ENCODE assay signal across 12 cellular contexts in genomic region chr19:40896843-40897789, GRCh38. TPM values are rescaled to one million over a fixed set of nuclear protein-coding genes. Genes with fewer than 3 reads are reported as not detected.
"Had no signal": no experiment of that assay in that cellular context is flagged by ENCODE, and none has a peak within 500 bp of the region (broad histone marks: within the 10 kb centered on the region; RNA-seq: fewer than 3 reads in every experiment).

No MANE protein-coding gene starts in this region.

RNA-seq across cellular contexts. Expression of gene CYP2A7, which starts 15.1 kb away (rescaled TPM):
- total RNA-seq: activated CD8-positive, alpha-beta memory T cell treated with anti-CD3 and anti-CD28 coated beads for 36 hours; activated naive CD4-positive, alpha-beta T cell treated with anti-CD3 and anti-CD28 coated beads, Interleukin-2, amount 50 U/mL, for 72 hours; left cardiac atrium; natural killer cell; posterior vena cava; right atrium auricular region; smooth muscle cell; subcutaneous adipose tissue; T-helper 1 cell treated with Interleukin-12 subunit alpha and Interleukin-12 subunit beta and Interleukin-4 antibody, amounts not matched to agents 30 ng/mL and 1 ng/mL, for 36 hours; tibial nerve had no signal
- polyA plus RNA-seq: immature natural killer cell, smooth muscle cell had no signal

RNA-seq across cellular contexts. Expression of gene CYP2A6, which starts 46.9 kb away (rescaled TPM):
- total RNA-seq: activated CD8-positive, alpha-beta memory T cell treated with anti-CD3 and anti-CD28 coated beads for 36 hours; left cardiac atrium; natural killer cell; posterior vena cava; right atrium auricular region; smooth muscle cell; T-helper 1 cell treated with Interleukin-12 subunit alpha and Interleukin-12 subunit beta and Interleukin-4 antibody, amounts not matched to agents 30 ng/mL and 1 ng/mL, for 36 hours had no signal
- polyA plus RNA-seq: esophagus, smooth muscle cell had no signal
